In the genomic region with DNA sequence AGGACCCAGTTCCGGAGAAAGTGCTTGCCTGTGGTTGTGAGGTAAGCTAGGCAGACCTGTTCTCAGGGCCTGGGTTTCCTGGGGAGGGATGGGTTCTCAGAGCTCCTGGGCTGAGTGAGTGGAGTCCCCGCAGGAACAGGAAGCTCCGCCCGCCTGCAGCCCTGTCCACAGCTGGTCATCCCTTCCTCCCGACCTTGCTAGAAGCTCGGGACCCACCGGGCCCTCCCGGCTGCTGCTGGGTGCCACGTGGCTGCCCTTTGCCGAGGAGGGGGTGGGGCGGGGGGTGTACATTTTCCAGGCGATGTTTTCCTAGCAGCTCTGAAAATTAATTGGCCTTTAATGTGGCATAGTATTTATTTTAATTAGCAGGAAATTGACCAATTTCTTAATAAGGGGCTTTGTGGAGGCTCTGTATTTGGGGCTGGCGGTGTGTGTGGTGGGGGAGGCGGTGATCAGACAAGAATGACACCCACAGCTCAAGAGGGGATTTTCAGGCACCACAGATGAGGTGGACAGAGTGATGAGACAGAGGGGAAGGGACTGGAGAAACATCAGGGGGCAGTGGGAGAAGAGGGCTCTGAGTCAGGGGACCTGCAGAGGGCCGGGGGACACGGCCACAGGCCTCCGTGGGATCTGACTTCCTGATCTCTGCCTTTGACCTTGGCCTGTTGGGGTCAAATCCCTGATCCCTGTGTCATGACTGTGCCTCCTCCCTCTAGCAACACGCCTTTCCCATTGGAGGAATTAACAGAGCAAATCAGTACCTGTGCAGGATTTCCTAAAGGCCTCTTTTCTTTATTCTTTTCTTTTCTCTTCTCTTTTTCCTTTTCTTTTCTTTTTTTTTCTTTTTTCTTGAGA, we compare ENCODE assay signal across 15 cellular contexts.
DNase-seq lines count a peak whose midpoint lies in the region; FAIRE-seq and TF ChIP-seq lines count a peak whose summit lies in the region.
"Had no signal": no experiment of that assay in that cellular context is flagged by ENCODE, and none has a peak within 500 bp of the region (broad histone marks: within the 10 kb centered on the region; RNA-seq: fewer than 3 reads in every experiment).

No MANE protein-coding gene starts in this region.

- H3K4me1 ChIP-seq in Caco-2 = 0 out of 2 replicates have a peak, but pooled peaks cover 8% of the 10 kb centered on the region
- H3K4me1 ChIP-seq in esophagus squamous epithelium = peaks cover 5 to 16% (median 12%) of the 10 kb centered on the region in 3 donors
- H3K4me1 ChIP-seq: adrenal gland, prostate gland had no signal

- H3K4me3 Mint-ChIP-seq in Caco-2 (ENCODE audit: unreplicated experiment) = no peak overlapping the region

- BruUV-seq in Caco-2 (replicated peaks; lab: Mats Ljungman, UMichigan) = no TSS peak

- POLR2A ChIA-PET in Caco-2 (lab: Charles Lee) = no interaction called here

- peak overlapping the region in 3 of 4 donors; percentile 15 to 27 (median 16) for H3K27ac ChIP-seq in esophagus squamous epithelium
- H3K27ac ChIP-seq in neural cell (ENCODE audit: low read length) = no peak overlapping the region
- H3K27ac ChIP-seq: prostate gland, thyroid gland had no signal

- TF ChIP-seq RAD21 in neural cell (conservative IDR thresholded peaks at IDR 0.05) = no peak

- intact Hi-C loops in Caco-2 (cut with micrococcal nuclease; ENCODE audit: unreplicated experiment) (no loop called here), esophagus squamous epithelium (cut with DNase I) (no loop called here), lower leg skin (cut with DNase I; ENCODE audit: low total_unique reads) (no loop called here)

- FAIRE-seq in RCC 7860 (lab: Jason Lieb, UNC) = no peak
- FAIRE-seq: GM18507 had no signal

- H3K27me3 ChIP-seq in Caco-2 (replicated peaks; ENCODE audit: control insufficient read depth, insufficient read depth, low read length) = no peaks in the 10 kb centered on the region
- H3K27me3 ChIP-seq in esophagus squamous epithelium = no peaks in the 10 kb centered on the region
- no peaks in the 10 kb centered on the region for H3K27me3 ChIP-seq in neural cell (ENCODE audit: insufficient read depth, low read depth, low read length)
- H3K27me3 ChIP-seq: adrenal gland, thyroid gland had no signal

- H3K4me1 Mint-ChIP-seq in Caco-2 (ENCODE audit: low read depth, unreplicated experiment) = no peaks in the 10 kb centered on the region

- TF ChIP-seq EP300 in neural cell (conservative IDR thresholded peaks at IDR 0.05; ENCODE audit: poor library complexity, severe bottlenecking) = no peak

- H3K79me2 ChIP-seq in neural cell (replicated peaks; ENCODE audit: insufficient read depth, low read length) = no peaks in the 10 kb centered on the region

- no peaks in the 10 kb centered on the region for H3K27me3 Mint-ChIP-seq in Caco-2 (ENCODE audit: insufficient read depth, unreplicated experiment)

- no peaks in the 10 kb centered on the region for H3K36me3 ChIP-seq in Caco-2 (ENCODE audit: control insufficient read depth, insufficient read depth, low read length)
- no peaks in the 10 kb centered on the region for H3K36me3 ChIP-seq in esophagus squamous epithelium
- H3K36me3 ChIP-seq in neural cell (ENCODE audit: insufficient read depth, low read length) = no peaks in the 10 kb centered on the region
- H3K36me3 ChIP-seq: adrenal gland, prostate gland, thyroid gland had no signal

- H3K9ac ChIP-seq in neural cell (ENCODE audit: low read length) = peak overlapping the region; percentile 30

- H2AFZ ChIP-seq in neural cell (ENCODE audit: low read depth, low read length) = no peak overlapping the region

- no peaks in the 10 kb centered on the region for H3F3A ChIP-seq in neural cell (ENCODE audit: insufficient read depth, low read length, poor library complexity, severe bottlenecking)

- H3K9me3 Mint-ChIP-seq in Caco-2 (ENCODE audit: unreplicated experiment) = no peaks in the 10 kb centered on the region

- no peaks in the 10 kb centered on the region for H4K20me1 ChIP-seq in neural cell (ENCODE audit: insufficient read depth)

- peak overlapping the region; percentile 27 for H3K27ac Mint-ChIP-seq in Caco-2 (ENCODE audit: unreplicated experiment)

- H3K36me3 Mint-ChIP-seq in Caco-2 (ENCODE audit: insufficient read depth, unreplicated experiment) = no peaks in the 10 kb centered on the region

- CTCF ChIA-PET in Caco-2 (lab: Charles Lee) = interaction anchor here (0.5 kb wide), 1 partner anchor 113 kb away, joined by 8 read pairs; no protein-coding TSS in a partner anchor

- DNase-seq in Caco-2 (no peak), RCC 7860 (ENCODE audit: low spot score) (peak; percentile 13), esophagus squamous epithelium (lab: John Stamatoyannopoulos, UW) (no peak), lower leg skin (ENCODE audit: low spot score in 2 of 2) (no peak), NCI-H1694 treated with DMSO at 0.1 percent for 48 hours (lab: John Stamatoyannopoulos, UW) (no peak), anterior cingulate cortex (lab: John Stamatoyannopoulos, UW) (no peak)
- no peak for DNase-seq in activated CD4-positive, CD25-positive, alpha-beta regulatory T cell (lab: John Stamatoyannopoulos, UW)
- DNase-seq: KBM-7, NCI-H2107, RPMI8226, thyroid gland had no signal

- H3K4me3 ChIP-seq in Caco-2 (ENCODE audit: low read depth, low read length) (no peak overlapping the region), esophagus squamous epithelium (no peak overlapping the region), neural cell (ENCODE audit: low read length) (no peak overlapping the region), lower leg skin (ENCODE audit: low read depth, poor library complexity, severe bottlenecking) (no peak overlapping the region)
- H3K4me3 ChIP-seq: adrenal gland, prostate gland, thyroid gland had no signal

- H3K9me2 ChIP-seq in neural cell (ENCODE audit: insufficient read depth, low read length) = no peaks in the 10 kb centered on the region

- TF ChIP-seq CTCF in Caco-2 (IDR thresholded peaks at IDR 0.05; ENCODE audit: insufficient read depth in 1 of 2, low read depth in 1 of 2, low read length in 1 of 2, severe bottlenecking in 1 of 2, unreplicated experiment in 1 of 2) (no peak), esophagus squamous epithelium (IDR thresholded peaks at IDR 0.05) (no peak), neural cell (IDR thresholded peaks at IDR 0.05; ENCODE audit: poor library complexity, severe bottlenecking) (no peak), lower leg skin (IDR thresholded peaks at IDR 0.05) (no peak)

- H3K4me2 ChIP-seq in neural cell (ENCODE audit: low read length) = no peak overlapping the region

- no peaks in the 10 kb centered on the region for H3K9me3 ChIP-seq in Caco-2
- H3K9me3 ChIP-seq in esophagus squamous epithelium = no peaks in the 10 kb centered on the region
- H3K9me3 ChIP-seq in neural cell (ENCODE audit: low read length) = no peaks in the 10 kb centered on the region
- H3K9me3 ChIP-seq: adrenal gland, prostate gland, thyroid gland had no signal

- WGBS in esophagus squamous epithelium, 2 donors = 60 to 75% methylated on average over 6 of the region's 18 CpGs
- WGBS in lower leg skin, 2 donors = 53 to 65% methylated on average over 18 of the region's 18 CpGs

- TF ChIP-seq POLR2A in esophagus squamous epithelium (IDR thresholded peaks at IDR 0.05) = no peak
- TF ChIP-seq POLR2A in lower leg skin (IDR thresholded peaks at IDR 0.05) = no peak

TF ChIP-seq in neural cell, 6 proteins besides CTCF, POLR2A, EP300 and RAD21:
- TF ChIP-seq EZH2 (IDR thresholded peaks at IDR 0.05; ENCODE audit: borderline replicate concordance, insufficient read depth, low read length, poor library complexity, severe bottlenecking) (no peak), SMC3 (conservative IDR thresholded peaks at IDR 0.05; ENCODE audit: poor library complexity) (no peak), TAF1 (IDR thresholded peaks at IDR 0.05; ENCODE audit: low read depth) (no peak), MXI1 (conservative IDR thresholded peaks at IDR 0.05; ENCODE audit: poor library complexity, severe bottlenecking) (no peak), POLR2AphosphoS5 (IDR thresholded peaks at IDR 0.05) (no peak)
- TF ChIP-seq, protein P1, sequence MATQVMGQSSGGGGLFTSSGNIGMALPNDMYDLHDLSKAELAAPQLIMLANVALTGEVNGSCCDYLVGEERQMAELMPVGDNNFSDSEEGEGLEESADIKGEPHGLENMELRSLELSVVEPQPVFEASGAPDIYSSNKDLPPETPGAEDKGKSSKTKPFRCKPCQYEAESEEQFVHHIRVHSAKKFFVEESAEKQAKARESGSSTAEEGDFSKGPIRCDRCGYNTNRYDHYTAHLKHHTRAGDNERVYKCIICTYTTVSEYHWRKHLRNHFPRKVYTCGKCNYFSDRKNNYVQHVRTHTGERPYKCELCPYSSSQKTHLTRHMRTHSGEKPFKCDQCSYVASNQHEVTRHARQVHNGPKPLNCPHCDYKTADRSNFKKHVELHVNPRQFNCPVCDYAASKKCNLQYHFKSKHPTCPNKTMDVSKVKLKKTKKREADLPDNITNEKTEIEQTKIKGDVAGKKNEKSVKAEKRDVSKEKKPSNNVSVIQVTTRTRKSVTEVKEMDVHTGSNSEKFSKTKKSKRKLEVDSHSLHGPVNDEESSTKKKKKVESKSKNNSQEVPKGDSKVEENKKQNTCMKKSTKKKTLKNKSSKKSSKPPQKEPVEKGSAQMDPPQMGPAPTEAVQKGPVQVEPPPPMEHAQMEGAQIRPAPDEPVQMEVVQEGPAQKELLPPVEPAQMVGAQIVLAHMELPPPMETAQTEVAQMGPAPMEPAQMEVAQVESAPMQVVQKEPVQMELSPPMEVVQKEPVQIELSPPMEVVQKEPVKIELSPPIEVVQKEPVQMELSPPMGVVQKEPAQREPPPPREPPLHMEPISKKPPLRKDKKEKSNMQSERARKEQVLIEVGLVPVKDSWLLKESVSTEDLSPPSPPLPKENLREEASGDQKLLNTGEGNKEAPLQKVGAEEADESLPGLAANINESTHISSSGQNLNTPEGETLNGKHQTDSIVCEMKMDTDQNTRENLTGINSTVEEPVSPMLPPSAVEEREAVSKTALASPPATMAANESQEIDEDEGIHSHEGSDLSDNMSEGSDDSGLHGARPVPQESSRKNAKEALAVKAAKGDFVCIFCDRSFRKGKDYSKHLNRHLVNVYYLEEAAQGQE (IDR thresholded peaks at IDR 0.05; ENCODE audit: borderline replicate concordance) = no peak
